In genomic region chr21:43948740-43949498, GRCh38 we compare ENCODE assay signal across 17 cellular contexts.
"Had no signal": no experiment of that assay in that cellular context is flagged by ENCODE, and none has a peak within 500 bp of the region (broad histone marks: within the 10 kb centered on the region; RNA-seq: fewer than 3 reads in every experiment).

No MANE protein-coding gene starts in this region.

- H3K4me3 Mint-ChIP-seq: nephron had no signal

- H3K9me3 Mint-ChIP-seq: nephron had no signal

- ATAC-seq: left lung, mucosa of descending colon had no signal

- H3K27ac ChIP-seq: left lung, tibial nerve, vagina had no signal

- H3K4me3 ChIP-seq: left lung, mucosa of descending colon, tibial nerve, vagina had no signal

- H3K27me3 ChIP-seq: left lung, tibial nerve, vagina had no signal

- H3K4me1 ChIP-seq: left lung had no signal

- H3K27me3 Mint-ChIP-seq: stimulated activated naive B cell treated with anti-CD40 and anti-IgM and Interleukin-4, amounts not matched to agents 10 μg/mL and 1 μg/mL and 100 μg/mL, for 72 hours had no signal

- DNase-seq: activated CD4-positive, alpha-beta T cell treated with anti-CD3 and anti-CD28 coated beads for 4 hours; activated effector memory CD4-positive, alpha-beta T cell treated with Interleukin-2 at 50 U/mL for 16 hours; activated T-cell treated with anti-CD3 and anti-CD28 coated beads for 4 hours; anterior cingulate cortex; cortex of kidney; effector CD4-positive, alpha-beta T cell; foreskin fibroblast; hippocampal formation; kidney; mucosa of descending colon; nucleus accumbens; stimulated activated CD4-positive, alpha-beta T cell treated with anti-CD3 and anti-CD28 coated beads, Interleukin-2, amount 100 ng/mL, for 48 hours; stimulated activated naive B cell treated with anti-CD40 and anti-IgM and Interleukin-4, amounts not matched to agents 10 μg/mL and 1 μg/mL and 100 μg/mL, for 72 hours had no signal
